Comparison of ENCODE assay signal across 15 cellular contexts in the genomic region with DNA sequence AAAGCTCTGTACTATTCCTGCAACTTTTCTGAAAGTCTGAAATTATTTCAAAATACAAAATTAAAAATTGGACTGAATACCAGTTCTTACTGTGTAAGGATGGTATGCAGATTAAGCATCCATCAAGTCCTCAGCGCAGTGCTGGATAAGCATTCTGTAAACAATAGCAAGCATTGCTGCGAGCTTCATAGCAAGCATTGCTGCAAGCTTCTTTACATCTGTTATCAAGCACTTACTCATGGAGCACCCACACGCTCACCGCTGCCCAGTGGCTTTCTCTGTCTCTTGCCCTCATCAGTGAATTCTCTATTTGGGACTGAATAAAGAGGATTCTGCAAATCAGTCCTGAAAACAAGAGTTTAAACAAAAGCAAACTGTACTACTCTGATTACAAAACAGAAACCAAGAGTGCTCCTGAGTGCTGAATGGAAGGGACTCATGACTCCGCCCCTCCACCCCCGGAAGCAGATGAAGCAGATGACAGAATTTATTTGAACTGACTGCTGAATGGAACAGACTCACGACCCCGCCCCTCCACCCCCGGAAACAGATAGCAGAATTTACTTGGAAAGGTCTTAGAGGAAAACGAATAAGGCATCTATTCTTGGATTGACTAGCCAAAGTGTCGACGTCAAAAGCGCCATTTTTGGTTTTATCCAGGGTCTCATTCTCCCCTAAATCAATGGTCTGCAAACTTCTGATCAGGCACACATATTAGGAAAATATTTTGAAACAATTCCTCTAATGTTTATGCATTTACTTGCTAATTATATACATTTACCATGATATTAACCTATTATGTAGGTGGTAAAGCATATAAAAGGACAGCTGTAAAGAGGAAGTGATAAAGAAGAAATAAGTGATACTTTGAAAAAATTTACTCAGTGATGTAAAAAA. TPM values are rescaled to one million over a fixed set of nuclear protein-coding genes. Genes with fewer than 3 reads are reported as not detected.
DNase-seq lines count a peak whose midpoint lies in the region; ATAC-seq and TF ChIP-seq lines count a peak whose summit lies in the region.
"Had no signal": no experiment of that assay in that cellular context is flagged by ENCODE, and none has a peak within 500 bp of the region (broad histone marks: within the 10 kb centered on the region; RNA-seq: fewer than 3 reads in every experiment).

No MANE protein-coding gene starts in this region.

- TF ChIP-seq POLR2A in NB4 (IDR thresholded peaks at IDR 0.05; ENCODE audit: extremely low read depth, insufficient read length) = no peak

- TF ChIP-seq CTCF in NB4 (IDR thresholded peaks at IDR 0.05; ENCODE audit: low read depth, low read length) = no peak
- TF ChIP-seq CTCF in dorsolateral prefrontal cortex (IDR thresholded peaks at IDR 0.05 in 54 of 56, conservative IDR thresholded peaks at IDR 0.05 in 2 of 56; ENCODE audit: low read depth in 1 of 56, partially characterized antibody in 56 of 56) = no peak

- H3K4me3 ChIP-seq in NB4 (ENCODE audit: low read depth, low read length) (no peak overlapping the region), dorsolateral prefrontal cortex (peak overlapping the region in 38 of 59 donors; percentile 1 to 53 (median 30))
- H3K4me3 ChIP-seq: BLaER1, colonic mucosa had no signal

- no peaks in the 10 kb centered on the region for H3K4me1 Mint-ChIP-seq in activated CD4-positive, alpha-beta T cell treated with anti-CD3 and anti-CD28 coated beads, Interleukin-2, amount 10 ng/mL, durations not matched to agents 7 days and 5 days
- no peaks in the 10 kb centered on the region for H3K4me1 Mint-ChIP-seq in activated T-helper 17 cell treated with anti-CD3 and anti-CD28 coated beads, Interleukin-2, amount 50 U/mL, for 72 hours
- H3K4me1 Mint-ChIP-seq: stimulated activated naive B cell treated with anti-CD40 and anti-IgM and Interleukin-4, amounts not matched to agents 10 μg/mL and 1 μg/mL and 100 μg/mL, for 72 hours had no signal

- no peak overlapping the region for H3K27ac Mint-ChIP-seq in activated CD4-positive, alpha-beta T cell treated with anti-CD3 and anti-CD28 coated beads, Interleukin-2, amount 10 ng/mL, durations not matched to agents 7 days and 5 days
- H3K27ac Mint-ChIP-seq in activated T-helper 17 cell treated with anti-CD3 and anti-CD28 coated beads, Interleukin-2, amount 50 U/mL, for 72 hours = no peak overlapping the region
- H3K27ac Mint-ChIP-seq: stimulated activated naive B cell treated with anti-CD40 and anti-IgM and Interleukin-4, amounts not matched to agents 10 μg/mL and 1 μg/mL and 100 μg/mL, for 72 hours had no signal

- intact Hi-C loops in dorsolateral prefrontal cortex (cut with DNase I) = no loop called here

- ATAC-seq in activated T-helper 17 cell treated with anti-CD3 and anti-CD28 coated beads, Interleukin-2, amount 50 U/mL, for 72 hours (replicated peaks) = no peak
- ATAC-seq in HG03280 (IDR thresholded peaks at IDR 0.05; ENCODE audit: unreplicated experiment) = no peak
- ATAC-seq: stimulated activated naive B cell treated with anti-CD40 and anti-IgM and Interleukin-4, amounts not matched to agents 10 μg/mL and 1 μg/mL and 100 μg/mL, for 72 hours had no signal

- no peaks in the 10 kb centered on the region for H3K9me3 Mint-ChIP-seq in activated CD4-positive, alpha-beta T cell treated with anti-CD3 and anti-CD28 coated beads, Interleukin-2, amount 10 ng/mL, durations not matched to agents 7 days and 5 days
- H3K9me3 Mint-ChIP-seq in activated T-helper 17 cell treated with anti-CD3 and anti-CD28 coated beads, Interleukin-2, amount 50 U/mL, for 72 hours = peaks cover 14% of the 10 kb centered on the region

- CTCF ChIA-PET in activated CD4-positive, alpha-beta T cell treated with anti-CD3 and anti-CD28 coated beads, Interleukin-2, amount 10 ng/mL, durations not matched to agents 7 days and 5 days (lab: Charles Lee) = no interaction called here

- H3K27me3 ChIP-seq in dorsolateral prefrontal cortex = peaks cover 0 to 13% (median 0%) of the 10 kb centered on the region in 45 donors
- H3K27me3 ChIP-seq: BLaER1, colonic mucosa had no signal

- no peaks in the 10 kb centered on the region for H3K36me3 Mint-ChIP-seq in activated CD4-positive, alpha-beta T cell treated with anti-CD3 and anti-CD28 coated beads, Interleukin-2, amount 10 ng/mL, durations not matched to agents 7 days and 5 days (ENCODE audit: low read depth)
- H3K36me3 Mint-ChIP-seq in activated T-helper 17 cell treated with anti-CD3 and anti-CD28 coated beads, Interleukin-2, amount 50 U/mL, for 72 hours (ENCODE audit: low read depth) = no peaks in the 10 kb centered on the region

- DNase-seq in activated CD4-positive, alpha-beta T cell treated with anti-CD3 and anti-CD28 coated beads for 48 hours = peak; percentile 17
- no peak for DNase-seq in activated CD4-positive, alpha-beta T cell treated with anti-CD3 and anti-CD28 coated beads, Interleukin-2, amount 10 ng/mL, durations not matched to agents 7 days and 5 days
- DNase-seq in NB4 (ENCODE audit: low read depth) = peak; percentile 8
- peak in 2 of 10 donors; percentile 28 to 52 for DNase-seq in dorsolateral prefrontal cortex
- peak; percentile 14 for DNase-seq in putamen (ENCODE audit: low spot score)
- no peak for DNase-seq in HuH-7 (ENCODE audit: low spot score)
- DNase-seq: colonic mucosa; heart left ventricle; KBM-7; NCI-H774; stimulated activated naive B cell treated with anti-CD40 and anti-IgM and Interleukin-4, amounts not matched to agents 10 μg/mL and 1 μg/mL and 100 μg/mL, for 72 hours; T-helper 9 cell had no signal

- POLR2A ChIA-PET in activated CD4-positive, alpha-beta T cell treated with anti-CD3 and anti-CD28 coated beads, Interleukin-2, amount 10 ng/mL, durations not matched to agents 7 days and 5 days (lab: Charles Lee) = no interaction called here

- H3K27me3 Mint-ChIP-seq in activated CD4-positive, alpha-beta T cell treated with anti-CD3 and anti-CD28 coated beads, Interleukin-2, amount 10 ng/mL, durations not matched to agents 7 days and 5 days = peaks cover 2% of the 10 kb centered on the region
- peaks cover 15% of the 10 kb centered on the region for H3K27me3 Mint-ChIP-seq in activated T-helper 17 cell treated with anti-CD3 and anti-CD28 coated beads, Interleukin-2, amount 50 U/mL, for 72 hours

- no peak overlapping the region for H3K27ac ChIP-seq in dorsolateral prefrontal cortex
- H3K27ac ChIP-seq: BLaER1, colonic mucosa, heart left ventricle had no signal

- no peak overlapping the region for H3K4me3 Mint-ChIP-seq in activated CD4-positive, alpha-beta T cell treated with anti-CD3 and anti-CD28 coated beads, Interleukin-2, amount 10 ng/mL, durations not matched to agents 7 days and 5 days
- H3K4me3 Mint-ChIP-seq in activated T-helper 17 cell treated with anti-CD3 and anti-CD28 coated beads, Interleukin-2, amount 50 U/mL, for 72 hours = no peak overlapping the region
- H3K4me3 Mint-ChIP-seq: stimulated activated naive B cell treated with anti-CD40 and anti-IgM and Interleukin-4, amounts not matched to agents 10 μg/mL and 1 μg/mL and 100 μg/mL, for 72 hours had no signal

RNA-seq across cellular contexts. Expression of gene EYA2, which starts 22.1 kb away (rescaled TPM):
- not detected for total RNA-seq in activated CD4-positive, alpha-beta T cell treated with anti-CD3 and anti-CD28 coated beads, Interleukin-2, amount 10 ng/mL, durations not matched to agents 7 days and 5 days
- total RNA-seq in dorsolateral prefrontal cortex = 10 to 100 TPM in 30 of 120 experiments, 1 to 10 TPM in 90; 2.3 to 27.4 (median 7.6) TPM
- total RNA-seq in activated T-helper 17 cell treated with anti-CD3 and anti-CD28 coated beads, Interleukin-2, amount 50 U/mL, for 72 hours = under 1 TPM in 1 of 2 donors, not detected in 1; 0.16 TPM

Comparison
In these comparisons a context has a peak if more than half of its experiments do, and no peak if none do; other contexts are left out.
1. DNase-seq: peak in activated CD4-positive, alpha-beta T cell treated with anti-CD3 and anti-CD28 coated beads for 48 hours (single experiment), NB4 (single experiment) and putamen (single experiment); none in activated CD4-positive, alpha-beta T cell treated with anti-CD3 and anti-CD28 coated beads, Interleukin-2, amount 10 ng/mL, durations not matched to agents 7 days and 5 days (single experiment) and HuH-7 (single experiment).